Comparison of ENCODE assay signal across 8 cellular contexts in genomic region chr21:41166947-41167346, GRCh38. TPM values are rescaled to one million over a fixed set of nuclear protein-coding genes. Genes with fewer than 3 reads are reported as not detected.
DNase-seq lines count a peak whose midpoint lies in the region; ATAC-seq and TF ChIP-seq lines count a peak whose summit lies in the region.

No MANE protein-coding gene starts in this region.

- H3K4me1 ChIP-seq in HCT116 (ENCODE audit: control insufficient read depth in 1 of 2, insufficient read depth in 2 of 2, low read length in 2 of 2) = peaks cover 7 to 30% of the 10 kb centered on the region in 2 experiments; a peak in 3 of 4 replicates
- H3K4me1 ChIP-seq in skeletal muscle satellite cell (ENCODE audit: control insufficient read depth, insufficient read depth, low read length) = peaks cover 4% of the 10 kb centered on the region

- H3K27ac Mint-ChIP-seq in activated naive CD8-positive, alpha-beta T cell treated with anti-CD3 and anti-CD28 coated beads, Interleukin-2, amount 10 ng/mL, durations not matched to agents 7 days and 5 days = no peak overlapping the region

- no peak for TF ChIP-seq RAD21 in HCT116 (IDR thresholded peaks at IDR 0.05; ENCODE audit: low read depth)

- no peaks in the 10 kb centered on the region for H3K9me2 ChIP-seq in HCT116 (ENCODE audit: insufficient read depth)

- H3K9me3 ChIP-seq in HCT116 (ENCODE audit: control insufficient read depth in 1 of 2, insufficient read depth in 1 of 2, low read depth in 1 of 2, low read length in 2 of 2) (no peaks in the 10 kb centered on the region), skeletal muscle satellite cell (replicated peaks; ENCODE audit: low read length) (no peaks in the 10 kb centered on the region)

- CTCF ChIA-PET in HCT116 (lab: Charles Lee) = interaction anchor here (1.7 kb wide), 1 partner anchor 33 kb away, joined by 7 read pairs; no protein-coding TSS in a partner anchor

- no TSS peak for BruUV-seq in HCT116 (replicated peaks; lab: Mats Ljungman, UMichigan)

- POLR2A ChIA-PET in HCT116 (lab: Charles Lee) = no interaction called here
- POLR2A ChIA-PET in activated naive CD8-positive, alpha-beta T cell treated with anti-CD3 and anti-CD28 coated beads, Interleukin-2, amount 10 ng/mL, durations not matched to agents 7 days and 5 days (lab: Charles Lee) = no interaction called here

- no peak overlapping the region for H2AFZ ChIP-seq in HCT116 (ENCODE audit: low read depth, low read length, poor library complexity, severe bottlenecking)

- peaks cover 9% of the 10 kb centered on the region for H3K4me1 Mint-ChIP-seq in activated naive CD8-positive, alpha-beta T cell treated with anti-CD3 and anti-CD28 coated beads, Interleukin-2, amount 10 ng/mL, durations not matched to agents 7 days and 5 days

- RAD21 ChIA-PET in HCT116 (lab: Charles Lee; ENCODE audit: low non-redundant PET in 1 of 2, low total read pairs in 2 of 2, uncharacterized antibody in 2 of 2, unreplicated experiment in 2 of 2) = no interaction called here

- H3K9ac ChIP-seq in HCT116 (ENCODE audit: low read length) = peak overlapping the region; percentile 78; the same call in 1 of the 2 replicates
- peak overlapping the region; percentile 84 for H3K9ac ChIP-seq in skeletal muscle satellite cell (ENCODE audit: low read depth, low read length)

- H3K4me3 Mint-ChIP-seq in activated naive CD8-positive, alpha-beta T cell treated with anti-CD3 and anti-CD28 coated beads, Interleukin-2, amount 10 ng/mL, durations not matched to agents 7 days and 5 days = peak overlapping the region; percentile 72

- no peak for TF ChIP-seq CTCF in HCT116 (IDR thresholded peaks at IDR 0.05 in 2 of 3, conservative IDR thresholded peaks at IDR 0.05 in 1 of 3; ENCODE audit: borderline replicate concordance in 1 of 3, insufficient read depth in 1 of 3, low read depth in 2 of 3, low read length in 2 of 3)

- H3K27me3 Mint-ChIP-seq in activated naive CD8-positive, alpha-beta T cell treated with anti-CD3 and anti-CD28 coated beads, Interleukin-2, amount 10 ng/mL, durations not matched to agents 7 days and 5 days = peaks cover 52% of the 10 kb centered on the region

- intact Hi-C loops in HCT116 (cut with micrococcal nuclease) = no loop called here

- no peaks in the 10 kb centered on the region for H3K9me3 Mint-ChIP-seq in activated naive CD8-positive, alpha-beta T cell treated with anti-CD3 and anti-CD28 coated beads, Interleukin-2, amount 10 ng/mL, durations not matched to agents 7 days and 5 days

- H3K4me3 ChIP-seq in HCT116 (replicated peaks in 1 of 2; ENCODE audit: low read depth in 1 of 2, low read length in 2 of 2) = peak overlapping the region; percentile 50 to 77
- H3K4me3 ChIP-seq in iPS-11a (ENCODE audit: low read depth, low read length) = peak overlapping the region; percentile 43
- peak overlapping the region; percentile 83 for H3K4me3 ChIP-seq in skeletal muscle satellite cell (ENCODE audit: low read length)

- peaks cover 20% of the 10 kb centered on the region; the same call in 1 of the 2 replicates for H3K79me2 ChIP-seq in HCT116 (ENCODE audit: insufficient read depth, low read length)

- DNase-seq in HCT116 (ENCODE audit: low read depth, low spot score) (no peak), D341Med (ENCODE audit: low spot score) (no peak), ureter (ENCODE audit: low spot score) (no peak), germinal center (ENCODE audit: low spot score) (no peak), OCI-M2 (lab: John Stamatoyannopoulos, UW; ENCODE audit: unreplicated experiment) (no peak)
- DNase-seq in activated naive CD8-positive, alpha-beta T cell treated with anti-CD3 and anti-CD28 coated beads, Interleukin-2, amount 10 ng/mL, durations not matched to agents 7 days and 5 days = no peak

- TF ChIP-seq POLR2A in HCT116 (IDR thresholded peaks at IDR 0.05; ENCODE audit: borderline replicate concordance, extremely low read depth, insufficient read depth, insufficient read length) = no peak

- no peaks in the 10 kb centered on the region for H3K36me3 Mint-ChIP-seq in activated naive CD8-positive, alpha-beta T cell treated with anti-CD3 and anti-CD28 coated beads, Interleukin-2, amount 10 ng/mL, durations not matched to agents 7 days and 5 days

- no peaks in the 10 kb centered on the region; the same call in 1 of the 2 replicates for H4K20me1 ChIP-seq in HCT116 (ENCODE audit: insufficient read depth)

- no peak for ATAC-seq in HCT116
- no peak for ATAC-seq in activated naive CD8-positive, alpha-beta T cell treated with anti-CD3 and anti-CD28 coated beads, Interleukin-2, amount 10 ng/mL, durations not matched to agents 7 days and 5 days (ENCODE audit: low read depth)

- peak overlapping the region; percentile 95 for H3K4me2 ChIP-seq in HCT116 (ENCODE audit: low read length)
- H3K4me2 ChIP-seq in skeletal muscle satellite cell (ENCODE audit: low read length) = peak overlapping the region; percentile 94

- H3K36me3 ChIP-seq in HCT116 (ENCODE audit: control insufficient read depth in 1 of 2, insufficient read depth in 2 of 2, low read length in 2 of 2) (no peaks in the 10 kb centered on the region), skeletal muscle satellite cell (ENCODE audit: insufficient read depth, low read length) (no peaks in the 10 kb centered on the region)

- H3K27me3 ChIP-seq in HCT116 (ENCODE audit: insufficient read depth, low read length) (no peaks in the 10 kb centered on the region), skeletal muscle satellite cell (ENCODE audit: control insufficient read depth, insufficient read depth, low read length) (no peaks in the 10 kb centered on the region)

- peak overlapping the region; percentile 72; the same call in 1 of the 2 replicates for H3K27ac ChIP-seq in HCT116 (ENCODE audit: low read depth, low read length)

TF ChIP-seq in HCT116, 20 proteins besides CTCF, POLR2A, EP300 and RAD21:
- TF ChIP-seq SRF (IDR thresholded peaks at IDR 0.05; ENCODE audit: low read depth) = no peak
- TF ChIP-seq ZBTB33 (IDR thresholded peaks at IDR 0.05; ENCODE audit: extremely low read depth, insufficient replicate concordance, low read length) = no peak
- no peak for TF ChIP-seq YY1 (IDR thresholded peaks at IDR 0.05; ENCODE audit: extremely low read depth, insufficient replicate concordance, low read depth, low read length)
- no peak for TF ChIP-seq ELF1 (IDR thresholded peaks at IDR 0.05; ENCODE audit: borderline replicate concordance, low read depth)
- TF ChIP-seq EZH2phosphoT487 (IDR thresholded peaks at IDR 0.05; ENCODE audit: borderline replicate concordance) = no peak
- no peak for TF ChIP-seq SP1 (IDR thresholded peaks at IDR 0.05; ENCODE audit: low read depth)
- no peak for TF ChIP-seq REST (IDR thresholded peaks at IDR 0.05; ENCODE audit: low read depth)
- TF ChIP-seq SIN3A (IDR thresholded peaks at IDR 0.05; ENCODE audit: low read depth) = no peak
TF ChIP-seq in HCT116: peak in this region for 0.

RNA-seq across cellular contexts. Expression of gene BACE2, which starts 1.0 kb away (rescaled TPM):
- 23.2 TPM for total RNA-seq in HCT116 (2021; ENCODE audit: unreplicated experiment)
- 21.8 and 23.6 TPM in 2 replicates for polyA plus RNA-seq in HCT116 (2012)
- 1 to 10 TPM; 5.1 to 5.2 TPM for total RNA-seq in activated naive CD8-positive, alpha-beta T cell treated with anti-CD3 and anti-CD28 coated beads, Interleukin-2, amount 10 ng/mL, durations not matched to agents 7 days and 5 days
- total RNA-seq in skeletal muscle satellite cell (2012; rRNA removed) = 14.7 and 24.0 TPM in 2 replicates
- 52.9 TPM for total RNA-seq in ureter
